In the genomic region with DNA sequence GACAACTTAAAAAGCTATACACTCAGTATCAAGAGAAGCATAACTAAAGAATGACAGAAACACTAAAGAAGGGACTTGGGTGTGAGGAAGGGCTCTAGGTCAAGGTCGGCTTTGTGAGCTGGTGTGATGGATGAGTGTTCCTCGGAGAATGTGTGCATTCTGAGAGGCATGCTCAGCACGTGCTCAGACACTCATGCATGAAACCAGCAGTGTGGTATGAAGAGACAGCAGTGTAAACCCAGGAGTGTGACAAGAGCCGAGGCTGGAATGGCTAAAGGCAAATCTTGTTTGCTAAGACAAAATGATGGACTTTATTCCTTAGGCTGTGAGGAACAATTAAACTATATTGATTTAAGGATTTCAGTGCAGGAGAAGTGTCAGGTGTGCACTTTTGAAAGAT, we compare ENCODE assay signal across 18 cellular contexts.
DNase-seq lines count a peak whose midpoint lies in the region; ATAC-seq, FAIRE-seq and TF ChIP-seq lines count a peak whose summit lies in the region.
"Had no signal": no experiment of that assay in that cellular context is flagged by ENCODE, and none has a peak within 500 bp of the region (broad histone marks: within the 10 kb centered on the region; RNA-seq: fewer than 3 reads in every experiment).

No MANE protein-coding gene starts in this region.

- H3K9me3 Mint-ChIP-seq in activated CD4-positive, alpha-beta memory T cell treated with anti-CD3 and anti-CD28 coated beads, Interleukin-2, amount 10 ng/mL, durations not matched to agents 7 days and 5 days = no peaks in the 10 kb centered on the region
- H3K9me3 Mint-ChIP-seq: activated CD4-positive, alpha-beta memory T cell treated with anti-CD3 and anti-CD28 coated beads for 36 hours; activated naive CD4-positive, alpha-beta T cell treated with anti-CD3 and anti-CD28 coated beads for 36 hours; T-cell had no signal

- H3K36me3 Mint-ChIP-seq in T-helper 17 cell (ENCODE audit: low read depth) = peaks cover 5% of the 10 kb centered on the region
- peaks cover 27% of the 10 kb centered on the region for H3K36me3 Mint-ChIP-seq in activated CD4-positive, alpha-beta memory T cell treated with anti-CD3 and anti-CD28 coated beads, Interleukin-2, amount 10 ng/mL, durations not matched to agents 7 days and 5 days (ENCODE audit: low read depth)

- H3K36me3 ChIP-seq in GM23248 (ENCODE audit: low read depth) (no peaks in the 10 kb centered on the region), pancreas (no peaks in the 10 kb centered on the region), right atrium auricular region (no peaks in the 10 kb centered on the region)
- H3K36me3 ChIP-seq: BE2C had no signal

- no peak overlapping the region for H2AFZ ChIP-seq in GM23248

- ATAC-seq in T-helper 17 cell = no peak
- peak in 3 of 4 donors; percentile 20 to 27 (median 26) for ATAC-seq in pancreas
- no peak for ATAC-seq in HG03439 (IDR thresholded peaks at IDR 0.05; ENCODE audit: unreplicated experiment)
- ATAC-seq: T-cell had no signal

- peak overlapping the region; percentile 14 for H3K27ac Mint-ChIP-seq in T-helper 17 cell
- H3K27ac Mint-ChIP-seq in activated CD4-positive, alpha-beta memory T cell treated with anti-CD3 and anti-CD28 coated beads, Interleukin-2, amount 10 ng/mL, durations not matched to agents 7 days and 5 days = no peak overlapping the region
- H3K27ac Mint-ChIP-seq: activated CD4-positive, alpha-beta memory T cell treated with anti-CD3 and anti-CD28 coated beads for 36 hours; activated naive CD4-positive, alpha-beta T cell treated with anti-CD3 and anti-CD28 coated beads for 36 hours; T-cell had no signal

- no peak for FAIRE-seq in pancreas (lab: Jason Lieb, UNC)
- FAIRE-seq: colon, frontal cortex had no signal

- H3K27me3 Mint-ChIP-seq in T-helper 17 cell = no peaks in the 10 kb centered on the region
- no peaks in the 10 kb centered on the region for H3K27me3 Mint-ChIP-seq in activated CD4-positive, alpha-beta memory T cell treated with anti-CD3 and anti-CD28 coated beads, Interleukin-2, amount 10 ng/mL, durations not matched to agents 7 days and 5 days
- H3K27me3 Mint-ChIP-seq: activated CD4-positive, alpha-beta memory T cell treated with anti-CD3 and anti-CD28 coated beads for 36 hours; T-cell had no signal

- DNase-seq in GM23248 (peak; percentile 24), T-helper 17 cell (no peak), fibroblast of villous mesenchyme (ENCODE audit: low read depth) (peak; percentile 36), pancreas (no peak), NCI-H748 (lab: John Stamatoyannopoulos, UW; ENCODE audit: unreplicated experiment) (no peak), right atrium auricular region (ENCODE audit: low spot score) (no peak)
- no peak for DNase-seq in activated CD4-positive, alpha-beta memory T cell treated with anti-CD3 and anti-CD28 coated beads, Interleukin-2, amount 10 ng/mL, durations not matched to agents 7 days and 5 days
- DNase-seq: activated CD4-positive, alpha-beta memory T cell treated with anti-CD3 and anti-CD28 coated beads for 36 hours; activated naive CD4-positive, alpha-beta T cell treated with anti-CD3 and anti-CD28 coated beads for 36 hours; activated T-cell treated with anti-CD3 and anti-CD28 coated beads, Interleukin-2, amount 50 U/mL, for 1 hour; BE2C; NCI-H1436; NCI-H226; stimulated activated CD4-positive, alpha-beta T cell treated with anti-CD3 and anti-CD28 coated beads, Interleukin-2, amount 100 ng/mL, for 48 hours; T-cell had no signal

- H3K79me2 ChIP-seq in GM23248 (ENCODE audit: insufficient read depth) = no peaks in the 10 kb centered on the region

- H3K27me3 ChIP-seq in GM23248 (replicated peaks; ENCODE audit: insufficient read depth) = no peaks in the 10 kb centered on the region
- no peaks in the 10 kb centered on the region for H3K27me3 ChIP-seq in pancreas
- H3K27me3 ChIP-seq in right atrium auricular region = no peaks in the 10 kb centered on the region
- H3K27me3 ChIP-seq: BE2C had no signal

- in situ Hi-C loops in GM23248 (cut with MboI) = no loop called here

- intact Hi-C loops in pancreas (cut with DNase I) = no loop called here

- 63 to 64% methylated on average over 4 of the region's 4 CpGs for WGBS in GM23248 (ENCODE audit: low coverage in 1 of 2, low lambda C conversion rate in 2 of 2, missing lambda C conversion rate in 2 of 2), 2 experiments
- 45 to 51% methylated on average over 4 of the region's 4 CpGs for WGBS in pancreas, 2 donors

- H4K20me1 ChIP-seq in GM23248 (ENCODE audit: insufficient read depth) = no peaks in the 10 kb centered on the region

- peaks cover 7% of the 10 kb centered on the region for H3K4me1 Mint-ChIP-seq in T-helper 17 cell
- no peaks in the 10 kb centered on the region for H3K4me1 Mint-ChIP-seq in activated CD4-positive, alpha-beta memory T cell treated with anti-CD3 and anti-CD28 coated beads, Interleukin-2, amount 10 ng/mL, durations not matched to agents 7 days and 5 days
- H3K4me1 Mint-ChIP-seq: T-cell had no signal

- no peaks in the 10 kb centered on the region for H3F3A ChIP-seq in GM23248 (ENCODE audit: insufficient read depth)

- no peak overlapping the region for H3K4me3 ChIP-seq in GM23248
- H3K4me3 ChIP-seq in fibroblast of villous mesenchyme (ENCODE audit: low read depth, low read length) = no peak overlapping the region
- no peak overlapping the region for H3K4me3 ChIP-seq in pancreas
- no peak overlapping the region for H3K4me3 ChIP-seq in right atrium auricular region

- H3K4me1 ChIP-seq in GM23248 (ENCODE audit: insufficient read depth) (no peaks in the 10 kb centered on the region), pancreas (peaks cover 12 to 33% (median 23%) of the 10 kb centered on the region in 3 donors), right atrium auricular region (no peaks in the 10 kb centered on the region)
- H3K4me1 ChIP-seq: BE2C had no signal

- no peaks in the 10 kb centered on the region for H3K9me2 ChIP-seq in GM23248 (ENCODE audit: insufficient read depth)

- no peak overlapping the region for H3K9ac ChIP-seq in GM23248

- TF ChIP-seq CTCF in fibroblast of villous mesenchyme (IDR thresholded peaks at IDR 0.05; ENCODE audit: insufficient read depth, low read depth, low read length) (no peak), pancreas (IDR thresholded peaks at IDR 0.05) (no peak), right atrium auricular region (IDR thresholded peaks at IDR 0.05) (no peak)

- POLR2A ChIA-PET in activated CD4-positive, alpha-beta memory T cell treated with anti-CD3 and anti-CD28 coated beads, Interleukin-2, amount 10 ng/mL, durations not matched to agents 7 days and 5 days (lab: Charles Lee) = interaction anchor here (1.4 kb wide), 1 partner anchor 135 kb away, joined by 3 read pairs; the partner anchor contains the start of gene MAP3K5

- H3K4me2 ChIP-seq in GM23248 (ENCODE audit: unreplicated experiment) = no peak overlapping the region

- H3K27ac ChIP-seq in GM23248 = no peak overlapping the region
- no peak overlapping the region for H3K27ac ChIP-seq in pancreas
- no peak overlapping the region for H3K27ac ChIP-seq in right atrium auricular region

- H3K9me3 ChIP-seq in GM23248 (ENCODE audit: low read depth) (no peaks in the 10 kb centered on the region), T-helper 17 cell (ENCODE audit: control insufficient read depth, low read length, poor library complexity, severe bottlenecking) (no peaks in the 10 kb centered on the region), pancreas (no peaks in the 10 kb centered on the region), right atrium auricular region (no peaks in the 10 kb centered on the region)
- H3K9me3 ChIP-seq: BE2C had no signal

- CTCF ChIA-PET in activated CD4-positive, alpha-beta memory T cell treated with anti-CD3 and anti-CD28 coated beads, Interleukin-2, amount 10 ng/mL, durations not matched to agents 7 days and 5 days (lab: Charles Lee) = interaction anchor here (0.6 to 1.5 kb wide), 2 partner anchors 13 to 72 kb away, joined by 3 to 6 read pairs; no protein-coding TSS in a partner anchor

- no peak overlapping the region for H3K4me3 Mint-ChIP-seq in T-helper 17 cell
- H3K4me3 Mint-ChIP-seq in activated CD4-positive, alpha-beta memory T cell treated with anti-CD3 and anti-CD28 coated beads, Interleukin-2, amount 10 ng/mL, durations not matched to agents 7 days and 5 days = no peak overlapping the region
- H3K4me3 Mint-ChIP-seq: activated CD4-positive, alpha-beta memory T cell treated with anti-CD3 and anti-CD28 coated beads for 36 hours; activated naive CD4-positive, alpha-beta T cell treated with anti-CD3 and anti-CD28 coated beads for 36 hours; T-cell had no signal

Comparison
In these comparisons a context has a peak if more than half of its experiments do, and no peak if none do; other contexts are left out.
1. DNase-seq: peak in GM23248 (single experiment) and fibroblast of villous mesenchyme (single experiment); none in T-helper 17 cell (0 of 3), pancreas (0 of 6), NCI-H748 (single experiment), activated CD4-positive, alpha-beta memory T cell treated with anti-CD3 and anti-CD28 coated beads, Interleukin-2, amount 10 ng/mL, durations not matched to agents 7 days and 5 days (single experiment) and right atrium auricular region (single experiment).
2. ATAC-seq: peak in pancreas (3 of 4); none in T-helper 17 cell (single experiment) and HG03439 (single experiment).